Comparison of ENCODE assay signal across 8 cellular contexts in genomic region chr6:166950443-166950821, GRCh38. TPM values are rescaled to one million over a fixed set of nuclear protein-coding genes. Genes with fewer than 3 reads are reported as not detected.
DNase-seq lines count a peak whose midpoint lies in the region; ATAC-seq and TF ChIP-seq lines count a peak whose summit lies in the region.

No MANE protein-coding gene starts in this region.

- peak overlapping the region; percentile 32 for H3K23ac ChIP-seq in neuronal stem cell (ENCODE audit: low read depth, low read length, poor library complexity)

- TF ChIP-seq CTCF in breast epithelium (IDR thresholded peaks at IDR 0.05) = no peak
- TF ChIP-seq CTCF in mammary epithelial cell (conservative IDR thresholded peaks at IDR 0.05 in 1 of 2, IDR thresholded peaks at IDR 0.05 in 1 of 2; ENCODE audit: extremely low read depth in 1 of 2, insufficient read depth in 1 of 2, low read depth in 1 of 2, low read length in 2 of 2) = no peak
- TF ChIP-seq CTCF in WERI-Rb-1 (IDR thresholded peaks at IDR 0.05; ENCODE audit: low read depth, low read length) = no peak

- H3K4me3 Mint-ChIP-seq in activated T-cell treated with anti-CD3 and anti-CD28 coated beads, Interleukin-2, amount 50 U/mL, for 72 hours = peak overlapping the region; percentile 79 to 93

- H2AK5ac ChIP-seq in neuronal stem cell (ENCODE audit: low read depth, low read length) = no peak overlapping the region

- H3K27ac Mint-ChIP-seq in activated T-cell treated with anti-CD3 and anti-CD28 coated beads, Interleukin-2, amount 50 U/mL, for 72 hours = peak overlapping the region; percentile 87

- H3K27me3 Mint-ChIP-seq in activated T-cell treated with anti-CD3 and anti-CD28 coated beads, Interleukin-2, amount 50 U/mL, for 72 hours (ENCODE audit: low read depth) = no peaks in the 10 kb centered on the region

- no peak overlapping the region for H2AFZ ChIP-seq in mammary epithelial cell (ENCODE audit: low read depth, low read length)
- H2AFZ ChIP-seq in neuronal stem cell (ENCODE audit: low read length) = no peak overlapping the region

- CTCF ChIA-PET in mammary epithelial cell (lab: Charles Lee; ENCODE audit: low non-redundant PET) = no interaction called here

- no peak for DNase-seq in breast epithelium (ENCODE audit: low spot score in 2 of 2)
- DNase-seq in mammary epithelial cell = no peak
- DNase-seq in activated T-cell treated with anti-CD3 and anti-CD28 coated beads, Interleukin-2, amount 50 U/mL, for 72 hours = peak; percentile 19 to 39
- DNase-seq in neuronal stem cell (ENCODE audit: low spot score) = no peak
- DNase-seq in effector CD4-positive, alpha-beta T cell = no peak
- no peak for DNase-seq in WERI-Rb-1
- no peak for DNase-seq in NCI-H2196 treated with DMSO at 0.1 percent for 48 hours (lab: John Stamatoyannopoulos, UW; ENCODE audit: unreplicated experiment)

- H4K91ac ChIP-seq in neuronal stem cell (ENCODE audit: low read depth, low read length, poor library complexity) = no peak overlapping the region

- H3K27ac ChIP-seq in breast epithelium (peak overlapping the region; percentile 36 to 68), mammary epithelial cell (ENCODE audit: insufficient read depth, low read depth, low read length) (no peak overlapping the region), neuronal stem cell (replicated peaks; ENCODE audit: low read length) (no peak overlapping the region), WERI-Rb-1 (no peak overlapping the region)

- in situ Hi-C loops in mammary epithelial cell (cut with MboI; ENCODE audit: low sequenced_read_pairs in 2 of 2) = loop anchor here in 1 of 2 donors (25.0 kb wide), 1 partner anchor 163 kb away; no protein-coding TSS in a partner anchor

- H3K79me1 ChIP-seq in neuronal stem cell (ENCODE audit: low read depth, low read length) = no peaks in the 10 kb centered on the region

- H3K4me2 ChIP-seq in mammary epithelial cell (ENCODE audit: insufficient read depth, low read depth, low read length) = no peak overlapping the region
- no peak overlapping the region for H3K4me2 ChIP-seq in neuronal stem cell (ENCODE audit: insufficient read depth, low read length, poor library complexity, severe bottlenecking)

- H2BK120ac ChIP-seq in neuronal stem cell (ENCODE audit: low read depth, low read length) = no peak overlapping the region

- H3K4ac ChIP-seq in neuronal stem cell (ENCODE audit: low read length) = no peak overlapping the region

- H4K20me1 ChIP-seq in mammary epithelial cell (ENCODE audit: insufficient read depth, low read length) = no peaks in the 10 kb centered on the region

- H3K27me3 ChIP-seq in breast epithelium (no peaks in the 10 kb centered on the region), mammary epithelial cell (ENCODE audit: insufficient read depth, low read length) (no peaks in the 10 kb centered on the region), neuronal stem cell (ENCODE audit: control insufficient read depth in 3 of 3, insufficient read depth in 3 of 3, low read depth in 1 of 3, low read length in 3 of 3) (no peaks in the 10 kb centered on the region), WERI-Rb-1 (ENCODE audit: insufficient read depth, low read depth, severe bottlenecking) (no peaks in the 10 kb centered on the region)

- intact Hi-C loops in breast epithelium (cut with DNase I; ENCODE audit: low total_unique reads) (no loop called here), mammary epithelial cell (cut with micrococcal nuclease) (loop anchor here (10.0 kb wide), 1 partner anchor 326 kb away; the partner anchor contains the start of gene RPS6KA2)

- H2BK15ac ChIP-seq in neuronal stem cell (ENCODE audit: low read length) = no peak overlapping the region

- H3K9ac ChIP-seq in mammary epithelial cell (ENCODE audit: insufficient read depth, low read length) (no peak overlapping the region), neuronal stem cell (ENCODE audit: low read depth, low read length, poor library complexity) (no peak overlapping the region)

- no peaks in the 10 kb centered on the region for H3K9me3 Mint-ChIP-seq in activated T-cell treated with anti-CD3 and anti-CD28 coated beads, Interleukin-2, amount 50 U/mL, for 72 hours

- H3K79me2 ChIP-seq in mammary epithelial cell (ENCODE audit: insufficient read depth, low read length) = peaks cover under 1% of the 10 kb centered on the region

- H3K4me1 Mint-ChIP-seq in activated T-cell treated with anti-CD3 and anti-CD28 coated beads, Interleukin-2, amount 50 U/mL, for 72 hours (ENCODE audit: low read depth) = peaks cover 64% of the 10 kb centered on the region

- H3K36me3 ChIP-seq in breast epithelium = no peaks in the 10 kb centered on the region
- H3K36me3 ChIP-seq in mammary epithelial cell (ENCODE audit: insufficient read depth, low read length) = peaks cover 2% of the 10 kb centered on the region
- peaks cover 7 to 30% of the 10 kb centered on the region in 2 donors for H3K36me3 ChIP-seq in neuronal stem cell (replicated peaks in 1 of 2; ENCODE audit: control insufficient read depth in 2 of 2, insufficient read depth in 2 of 2, low read length in 2 of 2)
- H3K36me3 ChIP-seq in WERI-Rb-1 = no peaks in the 10 kb centered on the region

- H2BK5ac ChIP-seq in neuronal stem cell (ENCODE audit: low read length) = no peak overlapping the region

- no peak overlapping the region for H4K8ac ChIP-seq in neuronal stem cell (ENCODE audit: low read depth, low read length)

- ATAC-seq in HG03025 (IDR thresholded peaks at IDR 0.05; ENCODE audit: low FRiP score, unreplicated experiment) = peak; percentile 36
- ATAC-seq in activated T-cell treated with anti-CD3 and anti-CD28 coated beads, Interleukin-2, amount 50 U/mL, for 72 hours (replicated peaks in 1 of 2) = peak; percentile 38 to 46

- H2BK12ac ChIP-seq in neuronal stem cell (ENCODE audit: low read length) = no peak overlapping the region

- no peak overlapping the region for H3K14ac ChIP-seq in neuronal stem cell (ENCODE audit: low read length)

- peak overlapping the region in 1 of 3 donors; percentile 33 for H3K4me3 ChIP-seq in breast epithelium
- H3K4me3 ChIP-seq in mammary epithelial cell (replicated peaks in 1 of 3; ENCODE audit: insufficient read depth in 1 of 3, low read depth in 2 of 3, low read length in 3 of 3) = no peak overlapping the region
- peak overlapping the region in 1 of 2 donors; percentile 52 for H3K4me3 ChIP-seq in neuronal stem cell (ENCODE audit: low read length in 2 of 2)
- no peak overlapping the region for H3K4me3 ChIP-seq in WERI-Rb-1 (ENCODE audit: low read depth, low read length)

- dilution Hi-C loops in mammary epithelial cell (cut with HindIII; ENCODE audit: low sequenced_read_pairs) = no loop called here

- no peaks in the 10 kb centered on the region for H3K9me3 ChIP-seq in breast epithelium
- no peaks in the 10 kb centered on the region for H3K9me3 ChIP-seq in mammary epithelial cell (replicated peaks; ENCODE audit: insufficient read depth, low read length)
- H3K9me3 ChIP-seq in neuronal stem cell (replicated peaks in 1 of 2; ENCODE audit: control insufficient read depth in 2 of 2, insufficient read depth in 1 of 2, low read depth in 1 of 2, low read length in 2 of 2) = peaks cover 3 to 5% of the 10 kb centered on the region in 2 donors
- H3K9me3 ChIP-seq in WERI-Rb-1 (ENCODE audit: severe bottlenecking) = no peaks in the 10 kb centered on the region

- no peak overlapping the region for H3K18ac ChIP-seq in neuronal stem cell (ENCODE audit: low read length)

- BruUV-seq in mammary epithelial cell (replicated peaks; lab: Mats Ljungman, UMichigan) = no TSS peak

- H3K4me1 ChIP-seq in breast epithelium (peaks cover 0 to 1% of the 10 kb centered on the region in 2 donors), mammary epithelial cell (ENCODE audit: insufficient read depth, low read length) (peaks cover 3% of the 10 kb centered on the region), neuronal stem cell (ENCODE audit: control insufficient read depth in 2 of 2, insufficient read depth in 1 of 2, low read depth in 1 of 2, low read length in 2 of 2) (peaks cover 2 to 6% of the 10 kb centered on the region in 2 donors)

- peaks cover 2 to 4% of the 10 kb centered on the region in 2 donors for H3K36me3 Mint-ChIP-seq in activated T-cell treated with anti-CD3 and anti-CD28 coated beads, Interleukin-2, amount 50 U/mL, for 72 hours (ENCODE audit: insufficient read depth in 2 of 2)

- WGBS in mammary epithelial cell (ENCODE audit: low coverage, missing lambda C conversion rate) = 92% methylated on average over 10 of the region's 10 CpGs
- WGBS in neuronal stem cell (ENCODE audit: extremely low coverage in 2 of 2, insufficient read length in 2 of 2, insufficient replicate concordance in 1 of 2), 2 donors = no CpG with 5 or more reads among the region's 10 CpGs

- no peak for TF ChIP-seq POLR2A in breast epithelium (IDR thresholded peaks at IDR 0.05)

RNA-seq across cellular contexts. Expression of gene RNASET2, which starts 5.9 kb away (rescaled TPM):
- 10 to 100 TPM; 35.1 to 82.9 (median 80.6) TPM for total RNA-seq in breast epithelium
- total RNA-seq in mammary epithelial cell = 10 to 100 TPM; 17.0 to 18.7 TPM
- 14.0 TPM for polyA plus RNA-seq in mammary epithelial cell
- polyA minus RNA-seq in mammary epithelial cell = 9.8 TPM
- 10 to 100 TPM; 44.3 to 46.3 TPM for total RNA-seq in activated T-cell treated with anti-CD3 and anti-CD28 coated beads, Interleukin-2, amount 50 U/mL, for 72 hours
- 24.1 TPM for polyA plus RNA-seq in neuronal stem cell (2013, experiment 1 of 2)
- 25.1 TPM for polyA plus RNA-seq in neuronal stem cell (2013, experiment 2 of 2)

RNA-seq across cellular contexts. Expression of gene CEP43, which starts 48.8 kb away (rescaled TPM):
- total RNA-seq in breast epithelium (10 to 100 TPM; 11.2 to 32.6 (median 22.6) TPM), mammary epithelial cell (10 to 100 TPM; 16.3 to 17.3 TPM)
- 7.0 TPM for polyA plus RNA-seq in mammary epithelial cell
- 18.5 TPM for polyA minus RNA-seq in mammary epithelial cell
- 10 to 100 TPM; 17.9 to 20.7 TPM for total RNA-seq in activated T-cell treated with anti-CD3 and anti-CD28 coated beads, Interleukin-2, amount 50 U/mL, for 72 hours
- polyA plus RNA-seq in neuronal stem cell (2013, experiment 1 of 2) = 22.8 TPM
- 23.1 TPM for polyA plus RNA-seq in neuronal stem cell (2013, experiment 2 of 2)

Comparison
In these comparisons a context has a peak if more than half of its experiments do, and no peak if none do; other contexts are left out.
1. H3K27ac ChIP-seq: peak in breast epithelium (2 of 2); none in mammary epithelial cell (single experiment), neuronal stem cell (single experiment) and WERI-Rb-1 (single experiment).
2. DNase-seq: peak in activated T-cell treated with anti-CD3 and anti-CD28 coated beads, Interleukin-2, amount 50 U/mL, for 72 hours (2 of 2); none in breast epithelium (0 of 2), mammary epithelial cell (single experiment), neuronal stem cell (single experiment), effector CD4-positive, alpha-beta T cell (single experiment), WERI-Rb-1 (single experiment) and NCI-H2196 treated with DMSO at 0.1 percent for 48 hours (single experiment).